Comparison of ENCODE assay signal across 13 cellular contexts in genomic region chr4:109671350-109671749, GRCh38. TPM values are rescaled to one million over a fixed set of nuclear protein-coding genes. Genes with fewer than 3 reads are reported as not detected.
"Had no signal": no experiment of that assay in that cellular context is flagged by ENCODE, and none has a peak within 500 bp of the region (broad histone marks: within the 10 kb centered on the region; RNA-seq: fewer than 3 reads in every experiment).

No MANE protein-coding gene starts in this region.

- H3K36me3 ChIP-seq: ascending aorta, breast epithelium, neutrophil, transverse colon, vagina had no signal

- H3K4me1 ChIP-seq: ascending aorta, breast epithelium, parathyroid adenoma, transverse colon, vagina had no signal

- H3K9me3 ChIP-seq: breast epithelium, neutrophil, vagina had no signal

- H3K4me3 ChIP-seq: ascending aorta, breast epithelium, transverse colon, vagina had no signal

- H3K27me3 ChIP-seq: ascending aorta, breast epithelium, neutrophil, transverse colon, vagina had no signal

- H3K27ac Mint-ChIP-seq: activated T-helper 1 cell treated with anti-CD3 and anti-CD28 coated beads, Interleukin-12 subunit alpha, Interleukin-12 subunit beta, Interleukin-2, Interleukin-4 antibody, amounts not matched to agents 30 ng/mL and 10 ng/mL and 1 ng/mL, durations not matched to agents 14 hours and 24 hours and 36 hours; natural killer cell had no signal

- ATAC-seq: natural killer cell, Right ventricle myocardium inferior had no signal

- DNase-seq: dermis blood vessel endothelial cell, head of caudate nucleus, mesenchymal stem cell, natural killer cell, transverse colon had no signal

- H3K27ac ChIP-seq: ascending aorta, breast epithelium, epithelial cell of prostate, neutrophil, parathyroid adenoma, transverse colon, vagina had no signal

- H3K4me3 Mint-ChIP-seq: activated T-helper 1 cell treated with anti-CD3 and anti-CD28 coated beads, Interleukin-12 subunit alpha, Interleukin-12 subunit beta, Interleukin-2, Interleukin-4 antibody, amounts not matched to agents 30 ng/mL and 10 ng/mL and 1 ng/mL, durations not matched to agents 14 hours and 24 hours and 36 hours; natural killer cell had no signal

RNA-seq across cellular contexts. Expression of gene CASP6, which starts 31.9 kb away (rescaled TPM):
- total RNA-seq: ascending aorta had no signal
